In the genomic region with DNA sequence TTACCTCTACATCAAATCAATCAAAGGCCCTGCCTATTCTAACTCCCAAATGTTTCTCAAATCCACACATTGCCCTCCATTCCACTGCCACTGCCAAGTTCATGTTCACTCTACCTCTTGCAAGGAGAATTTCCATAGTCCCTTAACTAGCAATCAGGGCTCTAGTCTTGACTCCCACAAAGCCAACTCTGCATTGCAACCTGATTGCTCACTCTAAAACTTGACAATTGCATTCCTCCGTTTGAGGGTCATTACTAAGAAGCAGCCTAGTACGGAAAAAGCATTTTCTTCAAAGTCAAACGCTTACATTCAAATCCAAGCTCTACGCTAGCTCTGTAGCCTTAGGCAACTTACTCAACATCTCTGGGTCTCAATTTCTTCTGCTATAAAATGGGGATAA, we compare ENCODE assay signal across 18 cellular contexts. TPM values are rescaled to one million over a fixed set of nuclear protein-coding genes. Genes with fewer than 3 reads are reported as not detected.
DNase-seq lines count a peak whose midpoint lies in the region; ATAC-seq and FAIRE-seq lines count a peak whose summit lies in the region.
"Had no signal": no experiment of that assay in that cellular context is flagged by ENCODE, and none has a peak within 500 bp of the region (broad histone marks: within the 10 kb centered on the region; RNA-seq: fewer than 3 reads in every experiment).

No MANE protein-coding gene starts in this region.

- POLR2A ChIA-PET in naive thymus-derived CD8-positive, alpha-beta T cell (lab: Charles Lee): no interaction called here

- no peak for FAIRE-seq in urothelium cell line (lab: Jason Lieb, UNC)

- ATAC-seq in naive thymus-derived CD8-positive, alpha-beta T cell: no peak
- ATAC-seq in GM18498 (IDR thresholded peaks at IDR 0.05; ENCODE audit: unreplicated experiment): no peak
- ATAC-seq: naive thymus-derived CD4-positive, alpha-beta T cell had no signal

- H3K4me1 Mint-ChIP-seq in naive thymus-derived CD8-positive, alpha-beta T cell: peaks cover 0 to 1% (median 0%) of the 10 kb centered on the region in 4 donors
- H3K4me1 Mint-ChIP-seq: activated naive CD4-positive, alpha-beta T cell treated with anti-CD3 and anti-CD28 coated beads, Interleukin-2, amount 50 U/mL, for 24 hours; immature natural killer cell had no signal

- H3K27ac Mint-ChIP-seq in naive thymus-derived CD8-positive, alpha-beta T cell: no peak overlapping the region
- H3K27ac Mint-ChIP-seq: activated naive CD4-positive, alpha-beta T cell treated with anti-CD3 and anti-CD28 coated beads, Interleukin-2, amount 50 U/mL, for 24 hours; immature natural killer cell; naive thymus-derived CD4-positive, alpha-beta T cell; progenitor cell of endocrine pancreas had no signal

- peaks cover 12 to 23% (median 14%) of the 10 kb centered on the region in 5 donors for H3K27me3 Mint-ChIP-seq in naive thymus-derived CD8-positive, alpha-beta T cell
- H3K27me3 Mint-ChIP-seq: progenitor cell of endocrine pancreas had no signal

- H3K9me3 Mint-ChIP-seq in naive thymus-derived CD8-positive, alpha-beta T cell: no peaks in the 10 kb centered on the region
- H3K9me3 Mint-ChIP-seq: activated naive CD4-positive, alpha-beta T cell treated with anti-CD3 and anti-CD28 coated beads, Interleukin-2, amount 50 U/mL, for 24 hours; immature natural killer cell; naive thymus-derived CD4-positive, alpha-beta T cell had no signal

- H3K36me3 Mint-ChIP-seq in naive thymus-derived CD8-positive, alpha-beta T cell: no peaks in the 10 kb centered on the region
- H3K36me3 Mint-ChIP-seq: activated naive CD4-positive, alpha-beta T cell treated with anti-CD3 and anti-CD28 coated beads, Interleukin-2, amount 50 U/mL, for 24 hours; immature natural killer cell; naive thymus-derived CD4-positive, alpha-beta T cell had no signal

- DNase-seq in HCEC 1CT (peak; percentile 64), amniotic epithelial cell (ENCODE audit: low read depth) (peak; percentile 84), iPS DF 19.7 (ENCODE audit: low read depth, low spot score) (peak; percentile 15), urothelium cell line (ENCODE audit: low spot score) (peak; percentile 20), SHP77 treated with DMSO at 0.1 percent for 48 hours (lab: John Stamatoyannopoulos, UW) (no peak)
- DNase-seq in naive thymus-derived CD8-positive, alpha-beta T cell: no peak
- DNase-seq: activated T-cell treated with anti-CD3 and anti-CD28 coated beads, Interleukin-2, amount 50 U/mL, for 48 hours; immature natural killer cell; naive thymus-derived CD4-positive, alpha-beta T cell; NCI-H1694; Right ventricle myocardium superior; T-helper 2 cell had no signal

- H3K4me3 Mint-ChIP-seq in naive thymus-derived CD8-positive, alpha-beta T cell: no peak overlapping the region
- H3K4me3 Mint-ChIP-seq: activated naive CD4-positive, alpha-beta T cell treated with anti-CD3 and anti-CD28 coated beads, Interleukin-2, amount 50 U/mL, for 24 hours; immature natural killer cell had no signal

RNA-seq across cellular contexts. Expression of a gene that starts 1.2 kb away (rescaled TPM):
- not detected for total RNA-seq in naive thymus-derived CD8-positive, alpha-beta T cell
- not detected for polyA plus RNA-seq in naive thymus-derived CD8-positive, alpha-beta T cell
- total RNA-seq: lung microvascular endothelial cell, progenitor cell of endocrine pancreas had no signal
- polyA plus RNA-seq: naive thymus-derived CD4-positive, alpha-beta T cell had no signal

RNA-seq across cellular contexts. Expression of a gene that starts 38.6 kb away (rescaled TPM):
- not detected for total RNA-seq in naive thymus-derived CD8-positive, alpha-beta T cell
- polyA plus RNA-seq in naive thymus-derived CD8-positive, alpha-beta T cell: not detected
- total RNA-seq: dermis microvascular lymphatic vessel endothelial cell; lung microvascular endothelial cell; naive thymus-derived CD4-positive, alpha-beta T cell; progenitor cell of endocrine pancreas; Right ventricle myocardium superior; suprapubic skin had no signal
- polyA plus RNA-seq: immature natural killer cell; naive thymus-derived CD4-positive, alpha-beta T cell had no signal

Comparison
In these comparisons a context has a peak if more than half of its experiments do, and no peak if none do; other contexts are left out.
1. DNase-seq: peak in HCEC 1CT (single experiment), amniotic epithelial cell (single experiment), iPS DF 19.7 (single experiment) and urothelium cell line (single experiment); none in naive thymus-derived CD8-positive, alpha-beta T cell (0 of 10) and SHP77 treated with DMSO at 0.1 percent for 48 hours (single experiment).